ENCODE assay signal across 1 cellular context in the genomic region with DNA sequence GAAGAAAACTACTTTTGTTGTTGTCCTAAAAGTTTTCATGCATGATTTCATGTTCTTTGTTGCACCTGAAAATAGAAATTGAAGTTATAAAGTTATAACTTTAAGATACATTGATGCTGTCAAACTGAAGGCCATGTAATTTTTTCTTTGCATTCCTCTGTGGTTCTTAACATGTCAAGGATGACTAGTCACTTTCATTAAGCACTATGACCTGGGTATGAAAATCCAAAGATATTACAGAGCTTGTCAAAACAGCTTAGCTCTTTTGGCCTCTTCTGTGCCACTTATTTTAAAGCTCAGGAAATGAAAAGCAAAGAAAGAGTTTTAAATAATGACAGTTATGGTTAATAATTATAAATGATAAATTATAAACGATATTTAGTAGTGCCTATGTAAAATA.
TF ChIP-seq lines count a peak whose summit lies in the region.

No MANE protein-coding gene starts in this region.

TF ChIP-seq in SK-N-SH, 30 proteins besides CTCF, POLR2A, EP300 and RAD21 (continued from another document):
- TF ChIP-seq, protein P1, sequence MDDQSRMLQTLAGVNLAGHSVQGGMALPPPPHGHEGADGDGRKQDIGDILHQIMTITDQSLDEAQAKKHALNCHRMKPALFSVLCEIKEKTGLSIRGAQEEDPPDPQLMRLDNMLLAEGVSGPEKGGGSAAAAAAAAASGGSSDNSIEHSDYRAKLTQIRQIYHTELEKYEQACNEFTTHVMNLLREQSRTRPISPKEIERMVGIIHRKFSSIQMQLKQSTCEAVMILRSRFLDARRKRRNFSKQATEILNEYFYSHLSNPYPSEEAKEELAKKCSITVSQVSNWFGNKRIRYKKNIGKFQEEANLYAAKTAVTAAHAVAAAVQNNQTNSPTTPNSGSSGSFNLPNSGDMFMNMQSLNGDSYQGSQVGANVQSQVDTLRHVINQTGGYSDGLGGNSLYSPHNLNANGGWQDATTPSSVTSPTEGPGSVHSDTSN (IDR thresholded peaks at IDR 0.05), result peak; percentile 60
- TF ChIP-seq FOXM1 (IDR thresholded peaks at IDR 0.05; ENCODE audit: low read depth) (0 out of 2 replicates have a peak, but pooled peaks have one; percentile 18), TCF12 (IDR thresholded peaks at IDR 0.05) (peak; percentile 24; the same call in 1 of the 2 replicates)
TF ChIP-seq in SK-N-SH: peak in this region for 4.
